Comparison of ENCODE assay signal across 21 cellular contexts in genomic region chr13:84418041-84418440, GRCh38.
"Had no signal": no experiment of that assay in that cellular context is flagged by ENCODE, and none has a peak within 500 bp of the region (broad histone marks: within the 10 kb centered on the region; RNA-seq: fewer than 3 reads in every experiment).

No MANE protein-coding gene starts in this region.

- H3K36me3 ChIP-seq: left ventricle myocardium inferior, right atrium auricular region, right lobe of liver, stomach, suprapubic skin, thoracic aorta, tibial artery, upper lobe of right lung had no signal

- H3K27me3 ChIP-seq: right atrium auricular region, right lobe of liver, stomach, suprapubic skin, tibial artery, upper lobe of right lung had no signal

- DNase-seq: hypothalamus; immature natural killer cell; left ventricle myocardium inferior; naive thymus-derived CD8-positive, alpha-beta T cell; nucleus accumbens; right lobe of liver; stimulated activated CD4-positive, alpha-beta T cell treated with anti-CD3 and anti-CD28 coated beads, Interleukin-1b, Interleukin-23, amount 100 ng/mL, for 48 hours; stimulated activated CD4-positive, alpha-beta T cell treated with anti-CD3 and anti-CD28 coated beads, Interleukin-2, amount 100 ng/mL, for 48 hours; stimulated activated naive B cell treated with anti-CD40 and anti-IgM and Interleukin-4, amounts not matched to agents 10 μg/mL and 1 μg/mL and 100 μg/mL, for 72 hours; stimulated activated naive CD8-positive, alpha-beta T cell treated with anti-CD3 and anti-CD28 coated beads, Interleukin-15, Interleukin-2, amounts not matched to agents 100 U/mL and 50 U/mL, for 24 hours; stomach; tibial artery; trophoblast cell; upper lobe of right lung had no signal

- H3K4me3 ChIP-seq: left ventricle myocardium inferior, lung, right atrium auricular region, right lobe of liver, smooth muscle cell, stomach, suprapubic skin, thoracic aorta, tibial artery, upper lobe of right lung had no signal

- FAIRE-seq: islet of Langerhans, urothelium cell line had no signal

- H3K27ac ChIP-seq: left ventricle myocardium inferior, right atrium auricular region, right lobe of liver, stomach, suprapubic skin, thoracic aorta, tibial artery, upper lobe of right lung had no signal

- H3K4me2 ChIP-seq: smooth muscle cell had no signal

- H3K9me3 ChIP-seq: right atrium auricular region, right lobe of liver, suprapubic skin, thoracic aorta, tibial artery, upper lobe of right lung had no signal

- H3K4me1 ChIP-seq: left ventricle myocardium inferior, right atrium auricular region, right lobe of liver, stomach, suprapubic skin, tibial artery, upper lobe of right lung had no signal
